ENCODE assay signal across 8 cellular contexts in the genomic region with DNA sequence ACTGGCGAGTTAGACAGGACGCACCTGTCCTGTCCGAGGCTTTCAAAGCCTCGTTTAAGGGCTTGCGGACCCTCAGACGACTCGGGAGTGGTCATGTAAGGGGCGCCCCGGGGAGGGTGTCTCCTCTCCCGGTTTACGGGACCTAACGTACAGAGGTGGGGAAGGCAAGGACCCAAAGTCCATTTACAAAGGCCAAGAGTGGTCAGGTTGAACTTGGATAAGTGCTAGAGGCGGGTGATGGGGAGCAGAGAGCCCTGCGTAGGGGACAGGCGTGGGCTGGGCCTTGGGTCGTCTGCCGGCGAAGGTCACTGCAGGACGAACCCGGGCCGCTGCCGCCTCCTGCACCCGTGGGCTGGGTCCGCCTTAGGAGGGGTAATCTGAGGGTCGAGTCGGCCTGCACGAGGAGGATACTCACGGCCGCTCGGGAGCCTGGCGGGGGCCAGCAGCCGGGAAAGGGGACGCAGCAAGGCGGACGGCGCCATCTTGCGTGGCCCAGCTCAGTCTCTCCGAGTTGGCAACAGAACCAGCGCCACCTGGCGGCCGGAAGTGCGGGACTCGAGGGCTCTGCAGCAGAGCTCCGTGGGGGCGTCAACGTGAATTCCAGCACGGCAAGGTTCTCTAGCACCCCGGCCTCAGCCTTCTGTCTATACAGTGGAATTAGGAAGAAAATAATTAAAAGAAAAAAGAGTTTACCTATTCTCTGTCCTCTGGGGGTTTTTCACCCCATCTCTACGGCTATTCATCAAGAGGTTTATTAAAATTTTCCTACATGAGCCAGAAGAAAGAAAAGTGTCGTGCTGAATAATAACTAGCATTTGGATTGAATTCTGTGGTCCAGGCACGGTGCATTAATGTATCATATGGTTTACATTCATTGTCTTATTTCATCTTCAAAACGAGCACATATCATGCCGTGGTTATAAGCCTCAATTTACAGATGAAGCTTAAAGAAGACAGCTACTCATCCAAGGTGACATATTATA. TPM values are rescaled to one million over a fixed set of nuclear protein-coding genes. Genes with fewer than 3 reads are reported as not detected.
DNase-seq lines count a peak whose midpoint lies in the region; TF ChIP-seq lines count a peak whose summit lies in the region.

No MANE protein-coding gene starts in this region.

- TF ChIP-seq CTCF in HFFc6 (IDR thresholded peaks at IDR 0.05) = peak; percentile 99
- peak; percentile 98 for TF ChIP-seq CTCF in osteocyte (IDR thresholded peaks at IDR 0.05)

- H3K4me1 ChIP-seq in thymus (ENCODE audit: control insufficient read depth, insufficient read depth, low read length) = peaks cover 3% of the 10 kb centered on the region

- DNase-seq in HFFc6 (peak; percentile 90), NAMALWA (ENCODE audit: low spot score) (peak; percentile 95), SK-MEL-5 (ENCODE audit: low read depth, low spot score) (peak; percentile 89), glomerular visceral epithelial cell (ENCODE audit: extremely low spot score) (peak; percentile 93), osteocyte (ENCODE audit: extremely low spot score, unreplicated experiment) (peak; percentile 98)
- peak; percentile 99 for DNase-seq in activated naive CD4-positive, alpha-beta T cell treated with anti-CD3 and anti-CD28 coated beads, Interleukin-2, amount 50 U/mL, for 16 hours

- H3K36me3 Mint-ChIP-seq in HFFc6 (ENCODE audit: low read depth) = peaks cover 6% of the 10 kb centered on the region; the same call in 1 of the 2 replicates
- H3K36me3 Mint-ChIP-seq in osteocyte (ENCODE audit: unreplicated experiment) = peaks cover 6% of the 10 kb centered on the region

- no peaks in the 10 kb centered on the region for H3K9me3 Mint-ChIP-seq in HFFc6
- H3K9me3 Mint-ChIP-seq in osteocyte (ENCODE audit: unreplicated experiment) = no peaks in the 10 kb centered on the region

- peaks cover 4% of the 10 kb centered on the region for H3K36me3 ChIP-seq in thymus (ENCODE audit: control insufficient read depth, insufficient read depth)

- H3K4me3 ChIP-seq in GM08714 (ENCODE audit: low read length) (peak overlapping the region; percentile 86), thymus (ENCODE audit: low read length) (peak overlapping the region; percentile 65)

- H3K27me3 Mint-ChIP-seq in HFFc6 (ENCODE audit: insufficient read depth) = no peaks in the 10 kb centered on the region; the same call in 1 of the 2 replicates
- no peaks in the 10 kb centered on the region for H3K27me3 Mint-ChIP-seq in osteocyte (ENCODE audit: unreplicated experiment)

- in situ Hi-C loops in SK-MEL-5 (cut with HindIII; ENCODE audit: low pct_unique_long_range_greater_than_20kb, low sequenced_read_pairs) = no loop called here

- peak overlapping the region; percentile 83 for H3K27ac ChIP-seq in thymus (ENCODE audit: low read depth)

- 5% methylated on average over 53 of the region's 53 CpGs for WGBS in thymus

- H3K27ac Mint-ChIP-seq in HFFc6 (peak overlapping the region; percentile 95), osteocyte (ENCODE audit: unreplicated experiment) (peak overlapping the region; percentile 96)

- H3K27me3 ChIP-seq in thymus (ENCODE audit: control insufficient read depth, insufficient read depth) = no peaks in the 10 kb centered on the region

- H3K4me3 Mint-ChIP-seq in HFFc6 (peak overlapping the region; percentile 93), osteocyte (ENCODE audit: unreplicated experiment) (peak overlapping the region; percentile 95)

- no peaks in the 10 kb centered on the region for H3K9me3 ChIP-seq in thymus (ENCODE audit: control insufficient read depth)

- peaks cover 44% of the 10 kb centered on the region for H3K4me1 Mint-ChIP-seq in HFFc6 (ENCODE audit: low read depth)
- H3K4me1 Mint-ChIP-seq in osteocyte (ENCODE audit: unreplicated experiment) = peaks cover 27% of the 10 kb centered on the region

RNA-seq across cellular contexts. Expression of a gene that starts 5.7 kb away (rescaled TPM):
- total RNA-seq in HFFc6 (2021; fragmentation: NEBNext Ultra II Directional; extraction: Animal tissue kit (Norgen Biotek cat#: 25700)) = 10 to 100 TPM; 63.0 to 72.0 (median 69.6) TPM
- total RNA-seq in SK-MEL-5 (2014; rRNA removed; shearing (Covaris generic)) = 32.0 and 33.2 TPM in 2 replicates
- polyA plus RNA-seq in SK-MEL-5 (2015; cell fraction: cytosol; rRNA removed) = 16.0 and 19.8 TPM in 2 replicates
- 13.5 and 17.2 TPM in 2 replicates for polyA plus RNA-seq in SK-MEL-5 (2015; cell fraction: nucleus; rRNA removed)
- total RNA-seq in osteocyte = 35.1 and 36.8 TPM in 2 replicates
- 9.9 TPM for polyA plus RNA-seq in thymus

RNA-seq across cellular contexts. Expression of a gene that starts 6.7 kb away (rescaled TPM):
- 10 to 100 TPM; 68.6 to 90.7 (median 74.2) TPM for total RNA-seq in HFFc6 (2021; fragmentation: NEBNext Ultra II Directional; extraction: Animal tissue kit (Norgen Biotek cat#: 25700))
- 81.7 and 89.7 TPM in 2 replicates for total RNA-seq in SK-MEL-5 (2014; rRNA removed; shearing (Covaris generic))
- 80.7 and 107 TPM in 2 replicates for polyA plus RNA-seq in SK-MEL-5 (2015; cell fraction: cytosol; rRNA removed)
- polyA plus RNA-seq in SK-MEL-5 (2015; cell fraction: nucleus; rRNA removed) = 8.7 and 15.6 TPM in 2 replicates
- total RNA-seq in osteocyte = 40.9 and 43.7 TPM in 2 replicates
- 113 TPM for polyA plus RNA-seq in thymus

RNA-seq across cellular contexts. Expression of a gene that starts 15.6 kb away (rescaled TPM):
- 10 to 100 TPM; 10.4 to 38.5 (median 11.8) TPM for total RNA-seq in HFFc6 (2021; fragmentation: NEBNext Ultra II Directional; extraction: Animal tissue kit (Norgen Biotek cat#: 25700))
- not detected in 2 replicates for total RNA-seq in SK-MEL-5 (2014; rRNA removed; shearing (Covaris generic))
- not detected in 2 replicates for polyA plus RNA-seq in SK-MEL-5 (2015; cell fraction: cytosol; rRNA removed)
- polyA plus RNA-seq in SK-MEL-5 (2015; cell fraction: nucleus; rRNA removed) = not detected in 2 replicates
- total RNA-seq in osteocyte = 5.1 and 5.2 TPM in 2 replicates
- polyA plus RNA-seq in thymus = 0.80 TPM

Comparison
In these comparisons a context has a peak if more than half of its experiments do, and no peak if none do; other contexts are left out.
1. Peak in every context shown above with its lines: DNase-seq, H3K4me3 ChIP-seq and H3K27ac ChIP-seq.